Comparison of ENCODE assay signal across 8 cellular contexts in genomic region chr12:29390419-29390818, GRCh38. TPM values are rescaled to one million over a fixed set of nuclear protein-coding genes. Genes with fewer than 3 reads are reported as not detected.
A peak's percentile ranks its signal among the peaks of the same experiment; 100 is the strongest.
DNase-seq lines count a peak whose midpoint lies in the region; ATAC-seq, FAIRE-seq and TF ChIP-seq lines count a peak whose summit lies in the region.
"Not testable (repeated sequence)": the region's sequence is repeated elsewhere in the genome, so short reads cannot be mapped to it uniquely, and the experiment has no call there.

No MANE protein-coding gene starts in this region.

- H3K27ac Mint-ChIP-seq in activated CD4-positive, alpha-beta memory T cell treated with anti-CD3 and anti-CD28 coated beads, Interleukin-2, amount 10 ng/mL, durations not matched to agents 7 days and 5 days, result peak overlapping the region; percentile 84

- H3K4me1 ChIP-seq in HepG2 (ENCODE audit: insufficient read depth, low read length), result peaks cover 14% of the 10 kb centered on the region; the same call in 1 of the 2 replicates

- peaks cover 18% of the 10 kb centered on the region for H3K4me1 Mint-ChIP-seq in activated CD4-positive, alpha-beta memory T cell treated with anti-CD3 and anti-CD28 coated beads, Interleukin-2, amount 10 ng/mL, durations not matched to agents 7 days and 5 days

- peaks cover 24% of the 10 kb centered on the region for H4K20me1 ChIP-seq in SU-DHL-6 (ENCODE audit: low read depth, low read length)
- not testable (repeated sequence) for H4K20me1 ChIP-seq in HepG2 (ENCODE audit: insufficient read depth, low read length)

- ATAC-seq in HepG2, result not testable (repeated sequence)

- peak overlapping the region; percentile 62 for H3K27ac ChIP-seq in HL-60 (replicated peaks)
- peak overlapping the region; percentile 96 for H3K27ac ChIP-seq in SU-DHL-6 (ENCODE audit: low read depth, low read length)
- H3K27ac ChIP-seq in HepG2 (ENCODE audit: extremely low read length, insufficient read depth, low read length), result not testable (repeated sequence)

- not testable (repeated sequence) for FAIRE-seq in bronchial epithelial cell (lab: Jason Lieb, UNC); HepG2 (lab: Jason Lieb, UNC)

- not testable (repeated sequence) for H3K4me3 ChIP-seq in HL-60 (replicated peaks; ENCODE audit: insufficient read depth, low read length); bronchial epithelial cell (ENCODE audit: low read depth, low read length); HepG2 (replicated peaks in 1 of 3; ENCODE audit: insufficient read depth in 1 of 3, low read depth in 2 of 3, low read length in 3 of 3)
- H3K4me3 ChIP-seq in SU-DHL-6 (ENCODE audit: insufficient read depth, low read length, poor library complexity, severe bottlenecking), result peak overlapping the region; percentile 71

- not testable (repeated sequence) for H3K9me2 ChIP-seq in SU-DHL-6 (replicated peaks; ENCODE audit: insufficient read depth, low read length)

- DNase-seq in A172 (ENCODE audit: low spot score) (peak; percentile 8), HL-60 (ENCODE audit: low read depth in 1 of 2, low spot score in 1 of 2) (peak in 1 of 2 experiments; percentile 61), bronchial epithelial cell (ENCODE audit: low read depth) (peak; percentile 58), HepG2 (ENCODE audit: low spot score) (peak; percentile 12)
- peak; percentile 54 for DNase-seq in activated CD4-positive, alpha-beta memory T cell treated with anti-CD3 and anti-CD28 coated beads, Interleukin-2, amount 10 ng/mL, durations not matched to agents 7 days and 5 days
- peak; percentile 66 for DNase-seq in activated effector memory CD4-positive, alpha-beta T cell treated with anti-CD3 and anti-CD28 coated beads, Interleukin-2, amount 50 U/mL, for 16 hours
- DNase-seq in stimulated activated CD4-positive, alpha-beta T cell treated with anti-CD3 and anti-CD28 coated beads, Interleukin-2, amount 100 ng/mL, for 4 hours (ENCODE audit: low read depth), result peak; percentile 38

- not testable (repeated sequence) for H3K9me3 Mint-ChIP-seq in activated CD4-positive, alpha-beta memory T cell treated with anti-CD3 and anti-CD28 coated beads, Interleukin-2, amount 10 ng/mL, durations not matched to agents 7 days and 5 days

- H2AFZ ChIP-seq in SU-DHL-6 (ENCODE audit: low read depth, low read length, severe bottlenecking); HepG2 (ENCODE audit: low read length): not testable (repeated sequence)

- H3K36me3 ChIP-seq in SU-DHL-6 (ENCODE audit: low read length); bronchial epithelial cell (ENCODE audit: control insufficient read depth, insufficient read depth, low read length); HepG2 (replicated peaks in 1 of 2; ENCODE audit: control insufficient read depth in 1 of 2, insufficient read depth in 2 of 2, low read length in 2 of 2): not testable (repeated sequence)

- H3K9me3 ChIP-seq in SU-DHL-6 (ENCODE audit: insufficient read depth, low read length); HepG2 (ENCODE audit: low read length): not testable (repeated sequence)

- in situ Hi-C loops in HepG2 (cut with HindIII; ENCODE audit: extremely low pct_ligation_motif_present, low pct_unique_long_range_greater_than_20kb), result not testable (repeated sequence)

- CTCF ChIA-PET in activated CD4-positive, alpha-beta memory T cell treated with anti-CD3 and anti-CD28 coated beads, Interleukin-2, amount 10 ng/mL, durations not matched to agents 7 days and 5 days (lab: Charles Lee); HepG2 (lab: Yijun Ruan, JAX; ENCODE audit: low intra/inter-chr PET ratio, low total read pairs): not testable (repeated sequence)

- BruUV-seq in HepG2 (replicated peaks; lab: Mats Ljungman, UMichigan), result not testable (repeated sequence)

- not testable (repeated sequence) for TF ChIP-seq POLR2A in HepG2 (IDR thresholded peaks at IDR 0.05; ENCODE audit: insufficient read depth in 1 of 2, low read depth in 2 of 2, low read length in 2 of 2)

- not testable (repeated sequence) for TF ChIP-seq RAD21 in HepG2 (CRISPR knock-in tag; IDR thresholded peaks at IDR 0.05)

- H3K4me2 ChIP-seq in SU-DHL-6 (ENCODE audit: low read depth, low read length, poor library complexity, severe bottlenecking), result peak overlapping the region; percentile 100
- H3K4me2 ChIP-seq in HepG2 (ENCODE audit: low read depth, low read length), result not testable (repeated sequence)

- not testable (repeated sequence) for H3K27me3 Mint-ChIP-seq in activated CD4-positive, alpha-beta memory T cell treated with anti-CD3 and anti-CD28 coated beads, Interleukin-2, amount 10 ng/mL, durations not matched to agents 7 days and 5 days

- not testable (repeated sequence) for H3K36me3 Mint-ChIP-seq in activated CD4-positive, alpha-beta memory T cell treated with anti-CD3 and anti-CD28 coated beads, Interleukin-2, amount 10 ng/mL, durations not matched to agents 7 days and 5 days (ENCODE audit: low read depth)

- TF ChIP-seq EP300 in HepG2 (IDR thresholded peaks at IDR 0.05; ENCODE audit: low read depth in 2 of 2, low read length in 2 of 2), result peak in 1 of 2 experiments; percentile 5; a peak in 1 of 4 replicates
- not testable (repeated sequence) for TF ChIP-seq EP300 in HepG2 (CRISPR knock-in tag; IDR thresholded peaks at IDR 0.05; ENCODE audit: borderline replicate concordance)

- H3K27me3 ChIP-seq in HL-60 (ENCODE audit: insufficient read depth, poor library complexity, severe bottlenecking); SU-DHL-6 (ENCODE audit: low read length); bronchial epithelial cell (ENCODE audit: control insufficient read depth, insufficient read depth, low read length); HepG2 (ENCODE audit: control insufficient read depth in 1 of 2, insufficient read depth in 2 of 2, low read length in 2 of 2): not testable (repeated sequence)

- 0% methylated on average over 3 of the region's 3 CpGs for WGBS in HepG2 (ENCODE audit: low lambda C conversion rate)

- peak overlapping the region; percentile 1 for H3K4me3 Mint-ChIP-seq in activated CD4-positive, alpha-beta memory T cell treated with anti-CD3 and anti-CD28 coated beads, Interleukin-2, amount 10 ng/mL, durations not matched to agents 7 days and 5 days

- POLR2A ChIA-PET in activated CD4-positive, alpha-beta memory T cell treated with anti-CD3 and anti-CD28 coated beads, Interleukin-2, amount 10 ng/mL, durations not matched to agents 7 days and 5 days (lab: Charles Lee), result interaction anchor here (1.3 kb wide), 1 partner anchor 9 kb away, joined by 16 read pairs; the partner anchor contains the start of gene ERGIC2
- POLR2A ChIA-PET in HepG2 (lab: Yijun Ruan, JAX), result not testable (repeated sequence)

- peak overlapping the region; percentile 96 for H3K9ac ChIP-seq in SU-DHL-6 (ENCODE audit: low read length)
- not testable (repeated sequence) for H3K9ac ChIP-seq in HepG2 (ENCODE audit: insufficient read depth, low read depth, low read length)

- TF ChIP-seq CTCF in HL-60 (IDR thresholded peaks at IDR 0.05; ENCODE audit: insufficient read depth, low read length); SU-DHL-6 (IDR thresholded peaks at IDR 0.05; ENCODE audit: insufficient read depth, low read length, poor library complexity, severe bottlenecking); bronchial epithelial cell (IDR thresholded peaks at IDR 0.05; ENCODE audit: insufficient read depth, low read length, severe bottlenecking); HepG2 (CRISPR knock-in tag; IDR thresholded peaks at IDR 0.05): not testable (repeated sequence)

- intact Hi-C loops in HepG2 (cut with micrococcal nuclease; ENCODE audit: unreplicated experiment), result not testable (repeated sequence)

- peaks cover 15% of the 10 kb centered on the region for H3F3A ChIP-seq in SU-DHL-6 (ENCODE audit: insufficient read depth)

- peaks cover 69% of the 10 kb centered on the region for H3K79me2 ChIP-seq in SU-DHL-6 (ENCODE audit: insufficient read depth, low read length)
- H3K79me2 ChIP-seq in HepG2 (ENCODE audit: insufficient read depth, low read length), result not testable (repeated sequence)

RNA-seq across cellular contexts. Expression of gene ERGIC2, which starts 9.4 kb away (rescaled TPM):
- 122 and 137 TPM in 2 replicates for total RNA-seq in A172 (2014; rRNA removed; shearing (Covaris generic))
- total RNA-seq in activated CD4-positive, alpha-beta memory T cell treated with anti-CD3 and anti-CD28 coated beads, Interleukin-2, amount 10 ng/mL, durations not matched to agents 7 days and 5 days, result 10 to 100 TPM; 77.8 to 85.1 TPM
- total RNA-seq in bronchial epithelial cell (44.7 and 60.3 TPM in 2 replicates), HepG2 (2016; rRNA removed; fragmentation: Illumina TruSeq; extraction: Trizol) (70.7 and 73.5 TPM in 2 replicates)
- total RNA-seq in HepG2 (2016; cell fraction: cytosol; rRNA removed; fragmentation: Illumina TruSeq; extraction: Trizol; ENCODE audit: low read depth), result 23.3 and 24.8 TPM in 2 replicates
- 71.8 and 82.3 TPM in 2 replicates for total RNA-seq in HepG2 (2016; cell fraction: insoluble cytoplasmic fraction; rRNA removed; fragmentation: Illumina TruSeq; extraction: Trizol)
- 48.8 and 50.7 TPM in 2 replicates for total RNA-seq in HepG2 (2016; cell fraction: membrane; rRNA removed; fragmentation: Illumina TruSeq; extraction: Trizol)
- total RNA-seq in HepG2 (2016; cell fraction: nucleus; rRNA removed; fragmentation: Illumina TruSeq; extraction: Trizol), result 69.6 and 71.8 TPM in 2 replicates
- polyA plus RNA-seq in HepG2 (2011; rRNA removed), result 23.6 and 32.6 TPM in 2 replicates
- polyA plus RNA-seq in HepG2 (2011; cell fraction: cytosol; rRNA removed), result 13.5 and 35.1 TPM in 2 replicates
- polyA plus RNA-seq in HepG2 (2011; cell fraction: nucleus; rRNA removed), result 6.4 and 8.1 TPM in 2 replicates
- polyA plus RNA-seq in HepG2 (2012), result 42.3 and 62.7 TPM in 2 replicates
- polyA plus RNA-seq in HepG2 (2016; cell fraction: cytosol; fragmentation: Illumina TruSeq; extraction: Trizol; ENCODE audit: low read depth), result 21.8 and 24.7 TPM in 2 replicates
- polyA plus RNA-seq in HepG2 (2016; cell fraction: insoluble cytoplasmic fraction; fragmentation: Illumina TruSeq; extraction: Trizol; ENCODE audit: low read depth), result 64.7 and 68.9 TPM in 2 replicates
- polyA plus RNA-seq in HepG2 (2016; cell fraction: membrane; fragmentation: Illumina TruSeq; extraction: Trizol; ENCODE audit: low read depth), result 36.0 and 38.8 TPM in 2 replicates
- polyA plus RNA-seq in HepG2 (2016; cell fraction: nucleus; fragmentation: Illumina TruSeq; extraction: Trizol; ENCODE audit: insufficient read depth, low read depth), result 94.5 and 96.3 TPM in 2 replicates
- 10.4 and 16.5 TPM in 2 replicates for polyA minus RNA-seq in HepG2 (2011; rRNA and poly(A)+ RNA removed; ENCODE audit: low replicate concordance)
- 14.5 and 18.5 TPM in 2 replicates for polyA minus RNA-seq in HepG2 (2011; cell fraction: cytosol; rRNA and poly(A)+ RNA removed)
- 45.0 and 45.2 TPM in 2 replicates for polyA minus RNA-seq in HepG2 (2011; cell fraction: nucleus; rRNA and poly(A)+ RNA removed)
